1 cellular context compared by ENCODE assay signal in genomic region chr4:16026155-16026761, GRCh38.
TF ChIP-seq lines count a peak whose summit lies in the region.

No MANE protein-coding gene starts in this region.

TF ChIP-seq in H1, 55 proteins besides CTCF, POLR2A, EP300 and RAD21 (continued from another document):
- TF ChIP-seq, protein P1, sequence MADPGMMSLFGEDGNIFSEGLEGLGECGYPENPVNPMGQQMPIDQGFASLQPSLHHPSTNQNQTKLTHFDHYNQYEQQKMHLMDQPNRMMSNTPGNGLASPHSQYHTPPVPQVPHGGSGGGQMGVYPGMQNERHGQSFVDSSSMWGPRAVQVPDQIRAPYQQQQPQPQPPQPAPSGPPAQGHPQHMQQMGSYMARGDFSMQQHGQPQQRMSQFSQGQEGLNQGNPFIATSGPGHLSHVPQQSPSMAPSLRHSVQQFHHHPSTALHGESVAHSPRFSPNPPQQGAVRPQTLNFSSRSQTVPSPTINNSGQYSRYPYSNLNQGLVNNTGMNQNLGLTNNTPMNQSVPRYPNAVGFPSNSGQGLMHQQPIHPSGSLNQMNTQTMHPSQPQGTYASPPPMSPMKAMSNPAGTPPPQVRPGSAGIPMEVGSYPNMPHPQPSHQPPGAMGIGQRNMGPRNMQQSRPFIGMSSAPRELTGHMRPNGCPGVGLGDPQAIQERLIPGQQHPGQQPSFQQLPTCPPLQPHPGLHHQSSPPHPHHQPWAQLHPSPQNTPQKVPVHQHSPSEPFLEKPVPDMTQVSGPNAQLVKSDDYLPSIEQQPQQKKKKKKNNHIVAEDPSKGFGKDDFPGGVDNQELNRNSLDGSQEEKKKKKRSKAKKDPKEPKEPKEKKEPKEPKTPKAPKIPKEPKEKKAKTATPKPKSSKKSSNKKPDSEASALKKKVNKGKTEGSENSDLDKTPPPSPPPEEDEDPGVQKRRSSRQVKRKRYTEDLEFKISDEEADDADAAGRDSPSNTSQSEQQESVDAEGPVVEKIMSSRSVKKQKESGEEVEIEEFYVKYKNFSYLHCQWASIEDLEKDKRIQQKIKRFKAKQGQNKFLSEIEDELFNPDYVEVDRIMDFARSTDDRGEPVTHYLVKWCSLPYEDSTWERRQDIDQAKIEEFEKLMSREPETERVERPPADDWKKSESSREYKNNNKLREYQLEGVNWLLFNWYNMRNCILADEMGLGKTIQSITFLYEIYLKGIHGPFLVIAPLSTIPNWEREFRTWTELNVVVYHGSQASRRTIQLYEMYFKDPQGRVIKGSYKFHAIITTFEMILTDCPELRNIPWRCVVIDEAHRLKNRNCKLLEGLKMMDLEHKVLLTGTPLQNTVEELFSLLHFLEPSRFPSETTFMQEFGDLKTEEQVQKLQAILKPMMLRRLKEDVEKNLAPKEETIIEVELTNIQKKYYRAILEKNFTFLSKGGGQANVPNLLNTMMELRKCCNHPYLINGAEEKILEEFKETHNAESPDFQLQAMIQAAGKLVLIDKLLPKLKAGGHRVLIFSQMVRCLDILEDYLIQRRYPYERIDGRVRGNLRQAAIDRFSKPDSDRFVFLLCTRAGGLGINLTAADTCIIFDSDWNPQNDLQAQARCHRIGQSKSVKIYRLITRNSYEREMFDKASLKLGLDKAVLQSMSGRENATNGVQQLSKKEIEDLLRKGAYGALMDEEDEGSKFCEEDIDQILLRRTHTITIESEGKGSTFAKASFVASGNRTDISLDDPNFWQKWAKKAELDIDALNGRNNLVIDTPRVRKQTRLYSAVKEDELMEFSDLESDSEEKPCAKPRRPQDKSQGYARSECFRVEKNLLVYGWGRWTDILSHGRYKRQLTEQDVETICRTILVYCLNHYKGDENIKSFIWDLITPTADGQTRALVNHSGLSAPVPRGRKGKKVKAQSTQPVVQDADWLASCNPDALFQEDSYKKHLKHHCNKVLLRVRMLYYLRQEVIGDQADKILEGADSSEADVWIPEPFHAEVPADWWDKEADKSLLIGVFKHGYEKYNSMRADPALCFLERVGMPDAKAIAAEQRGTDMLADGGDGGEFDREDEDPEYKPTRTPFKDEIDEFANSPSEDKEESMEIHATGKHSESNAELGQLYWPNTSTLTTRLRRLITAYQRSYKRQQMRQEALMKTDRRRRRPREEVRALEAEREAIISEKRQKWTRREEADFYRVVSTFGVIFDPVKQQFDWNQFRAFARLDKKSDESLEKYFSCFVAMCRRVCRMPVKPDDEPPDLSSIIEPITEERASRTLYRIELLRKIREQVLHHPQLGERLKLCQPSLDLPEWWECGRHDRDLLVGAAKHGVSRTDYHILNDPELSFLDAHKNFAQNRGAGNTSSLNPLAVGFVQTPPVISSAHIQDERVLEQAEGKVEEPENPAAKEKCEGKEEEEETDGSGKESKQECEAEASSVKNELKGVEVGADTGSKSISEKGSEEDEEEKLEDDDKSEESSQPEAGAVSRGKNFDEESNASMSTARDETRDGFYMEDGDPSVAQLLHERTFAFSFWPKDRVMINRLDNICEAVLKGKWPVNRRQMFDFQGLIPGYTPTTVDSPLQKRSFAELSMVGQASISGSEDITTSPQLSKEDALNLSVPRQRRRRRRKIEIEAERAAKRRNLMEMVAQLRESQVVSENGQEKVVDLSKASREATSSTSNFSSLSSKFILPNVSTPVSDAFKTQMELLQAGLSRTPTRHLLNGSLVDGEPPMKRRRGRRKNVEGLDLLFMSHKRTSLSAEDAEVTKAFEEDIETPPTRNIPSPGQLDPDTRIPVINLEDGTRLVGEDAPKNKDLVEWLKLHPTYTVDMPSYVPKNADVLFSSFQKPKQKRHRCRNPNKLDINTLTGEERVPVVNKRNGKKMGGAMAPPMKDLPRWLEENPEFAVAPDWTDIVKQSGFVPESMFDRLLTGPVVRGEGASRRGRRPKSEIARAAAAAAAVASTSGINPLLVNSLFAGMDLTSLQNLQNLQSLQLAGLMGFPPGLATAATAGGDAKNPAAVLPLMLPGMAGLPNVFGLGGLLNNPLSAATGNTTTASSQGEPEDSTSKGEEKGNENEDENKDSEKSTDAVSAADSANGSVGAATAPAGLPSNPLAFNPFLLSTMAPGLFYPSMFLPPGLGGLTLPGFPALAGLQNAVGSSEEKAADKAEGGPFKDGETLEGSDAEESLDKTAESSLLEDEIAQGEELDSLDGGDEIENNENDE (IDR thresholded peaks at IDR 0.05; ENCODE audit: insufficient replicate concordance, low read length): no peak
- TF ChIP-seq SIX5 (IDR thresholded peaks at IDR 0.05; ENCODE audit: low read depth, low read length) (no peak), BCL11A (IDR thresholded peaks at IDR 0.05; ENCODE audit: low read depth in 2 of 2, low read length in 2 of 2) (no peak), BACH1 (IDR thresholded peaks at IDR 0.05; ENCODE audit: low read length) (no peak), TAF1 (IDR thresholded peaks at IDR 0.05; ENCODE audit: low read depth, low read length) (no peak), SP2 (IDR thresholded peaks at IDR 0.05; ENCODE audit: low read length) (no peak), JUN (IDR thresholded peaks at IDR 0.05; ENCODE audit: low read depth, low read length) (no peak), HDAC6 (IDR thresholded peaks at IDR 0.05; ENCODE audit: low read depth, low read length) (no peak), POU5F1 (IDR thresholded peaks at IDR 0.05; ENCODE audit: low read depth, low read length) (no peak), HDAC2 (IDR thresholded peaks at IDR 0.05; ENCODE audit: borderline replicate concordance in 1 of 2, low read depth in 2 of 2, low read length in 2 of 2) (no peak), JUND (IDR thresholded peaks at IDR 0.05; ENCODE audit: low read length) (no peak), FOSL1 (IDR thresholded peaks at IDR 0.05; ENCODE audit: insufficient read depth, low read depth, low read length) (no peak)
